In the genomic region with DNA sequence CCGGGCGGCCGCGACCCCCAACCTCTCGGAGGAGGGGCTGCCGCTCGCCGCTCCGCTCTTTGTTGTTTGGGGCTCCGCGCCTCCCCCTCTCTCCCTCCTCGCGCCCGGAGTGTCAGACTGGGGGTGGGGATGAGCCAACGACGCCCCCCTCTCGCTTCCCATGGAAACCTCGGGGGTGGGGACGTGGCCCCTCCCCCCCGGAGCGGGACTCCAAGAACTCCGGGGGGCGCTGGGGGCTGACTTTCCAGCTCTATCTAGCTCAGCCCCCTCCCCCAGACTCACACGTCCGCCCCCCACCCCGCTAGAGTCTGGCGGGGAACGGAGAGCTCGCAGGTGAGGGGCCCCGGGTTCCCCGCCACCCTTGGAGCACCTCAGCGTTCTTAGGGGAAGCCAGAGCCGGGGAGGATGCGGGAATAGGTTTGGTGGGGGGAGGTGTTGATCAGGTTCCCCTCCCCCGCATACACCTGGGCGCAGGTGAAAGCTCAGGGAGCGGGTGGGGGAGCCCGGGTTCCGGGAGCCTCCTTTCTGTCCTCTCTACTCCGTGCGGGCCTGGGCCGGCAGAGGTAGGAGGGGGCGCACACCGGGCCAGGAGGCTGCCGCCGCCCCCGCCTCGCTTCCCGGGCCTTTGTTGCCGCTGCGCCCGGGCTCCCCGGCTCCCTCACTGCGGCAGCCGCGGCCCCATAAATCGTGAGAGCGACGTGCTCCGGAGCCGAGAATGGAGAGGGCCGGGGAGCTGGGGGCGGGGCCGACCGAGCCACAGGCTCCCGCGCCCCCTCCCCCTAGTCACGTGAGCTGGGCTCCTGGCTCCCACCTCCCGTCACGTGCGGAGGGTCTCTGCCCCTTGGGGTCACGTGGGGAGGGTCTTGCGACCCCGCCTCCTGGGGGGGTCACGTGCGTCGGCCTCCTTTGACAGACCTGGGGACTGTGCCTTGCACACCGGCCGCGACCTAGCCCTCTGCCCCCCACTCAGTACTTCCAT, we compare ENCODE assay signal across 1 cellular context.
TF ChIP-seq lines count a peak whose summit lies in the region.

No MANE protein-coding gene starts in this region.

TF ChIP-seq in HEK293, 187 proteins besides CTCF, POLR2A, EP300 and RAD21 (continued from another document):
- no peak for TF ChIP-seq ZNF513 (tag by site-specific recombination; IDR thresholded peaks at IDR 0.05)
- TF ChIP-seq ZSCAN23 (tag by site-specific recombination; IDR thresholded peaks at IDR 0.05) = no peak; the same call in 1 of the 2 replicates
- TF ChIP-seq ZBTB21 (tag by site-specific recombination; IDR thresholded peaks at IDR 0.05) = peak; percentile 21; the same call in 1 of the 2 replicates
- peak; percentile 98 for TF ChIP-seq KLF16 (tag by site-specific recombination; IDR thresholded peaks at IDR 0.05)
- TF ChIP-seq ZNF416 (tag by site-specific recombination; IDR thresholded peaks at IDR 0.05) = no peak
- TF ChIP-seq WT1 (tag by site-specific recombination; IDR thresholded peaks at IDR 0.05) = no peak; the same call in 1 of the 2 replicates
- no peak for TF ChIP-seq ATF2 (tag by site-specific recombination; IDR thresholded peaks at IDR 0.05; ENCODE audit: low read depth)
- TF ChIP-seq ZNF37A (tag by site-specific recombination; IDR thresholded peaks at IDR 0.05) = 0 out of 2 replicates have a peak, but pooled peaks have one; percentile 14
- no peak for TF ChIP-seq ZNF292 (tag by site-specific recombination; IDR thresholded peaks at IDR 0.05; ENCODE audit: borderline replicate concordance, low read depth)
- no peak for TF ChIP-seq BCL6B (tag by site-specific recombination; IDR thresholded peaks at IDR 0.05)
- peak; percentile 93 for TF ChIP-seq ZBTB20 (tag by site-specific recombination; IDR thresholded peaks at IDR 0.05)
- no peak for TF ChIP-seq YY1 (tag by site-specific recombination; IDR thresholded peaks at IDR 0.05)
- TF ChIP-seq, protein P1, sequence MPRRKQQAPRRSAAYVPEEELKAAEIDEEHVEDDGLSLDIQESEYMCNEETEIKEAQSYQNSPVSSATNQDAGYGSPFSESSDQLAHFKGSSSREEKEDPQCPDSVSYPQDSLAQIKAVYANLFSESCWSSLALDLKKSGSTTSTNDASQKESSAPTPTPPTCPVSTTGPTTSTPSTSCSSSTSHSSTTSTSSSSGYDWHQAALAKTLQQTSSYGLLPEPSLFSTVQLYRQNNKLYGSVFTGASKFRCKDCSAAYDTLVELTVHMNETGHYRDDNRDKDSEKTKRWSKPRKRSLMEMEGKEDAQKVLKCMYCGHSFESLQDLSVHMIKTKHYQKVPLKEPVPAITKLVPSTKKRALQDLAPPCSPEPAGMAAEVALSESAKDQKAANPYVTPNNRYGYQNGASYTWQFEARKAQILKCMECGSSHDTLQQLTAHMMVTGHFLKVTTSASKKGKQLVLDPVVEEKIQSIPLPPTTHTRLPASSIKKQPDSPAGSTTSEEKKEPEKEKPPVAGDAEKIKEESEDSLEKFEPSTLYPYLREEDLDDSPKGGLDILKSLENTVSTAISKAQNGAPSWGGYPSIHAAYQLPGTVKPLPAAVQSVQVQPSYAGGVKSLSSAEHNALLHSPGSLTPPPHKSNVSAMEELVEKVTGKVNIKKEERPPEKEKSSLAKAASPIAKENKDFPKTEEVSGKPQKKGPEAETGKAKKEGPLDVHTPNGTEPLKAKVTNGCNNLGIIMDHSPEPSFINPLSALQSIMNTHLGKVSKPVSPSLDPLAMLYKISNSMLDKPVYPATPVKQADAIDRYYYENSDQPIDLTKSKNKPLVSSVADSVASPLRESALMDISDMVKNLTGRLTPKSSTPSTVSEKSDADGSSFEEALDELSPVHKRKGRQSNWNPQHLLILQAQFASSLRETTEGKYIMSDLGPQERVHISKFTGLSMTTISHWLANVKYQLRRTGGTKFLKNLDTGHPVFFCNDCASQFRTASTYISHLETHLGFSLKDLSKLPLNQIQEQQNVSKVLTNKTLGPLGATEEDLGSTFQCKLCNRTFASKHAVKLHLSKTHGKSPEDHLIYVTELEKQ (tag by site-specific recombination; IDR thresholded peaks at IDR 0.05; ENCODE audit: borderline replicate concordance) = 0 out of 2 replicates have a peak, but pooled peaks have one; percentile 30
- no peak; the same call in 1 of the 2 replicates for TF ChIP-seq ZNF785 (tag by site-specific recombination; IDR thresholded peaks at IDR 0.05)
- TF ChIP-seq ZNF830 (tag by site-specific recombination; IDR thresholded peaks at IDR 0.05; ENCODE audit: low read depth) = no peak
- TF ChIP-seq MYNN (tag by site-specific recombination; IDR thresholded peaks at IDR 0.05; ENCODE audit: borderline replicate concordance) = no peak
- no peak for TF ChIP-seq ZNF23 (tag by site-specific recombination; IDR thresholded peaks at IDR 0.05; ENCODE audit: borderline replicate concordance)
- peak; percentile 89; the same call in 1 of the 2 replicates for TF ChIP-seq KLF10 (tag by site-specific recombination; IDR thresholded peaks at IDR 0.05)
- peak; percentile 78 for TF ChIP-seq KLF8 (tag by site-specific recombination; IDR thresholded peaks at IDR 0.05)
- no peak for TF ChIP-seq ZNF184 (tag by site-specific recombination; IDR thresholded peaks at IDR 0.05)
- TF ChIP-seq ZBTB48 (tag by site-specific recombination; IDR thresholded peaks at IDR 0.05) = peak; percentile 55
- TF ChIP-seq PBX3 (CRISPR knock-in tag; IDR thresholded peaks at IDR 0.05) = no peak
- no peak for TF ChIP-seq ZNF777 (tag by site-specific recombination; IDR thresholded peaks at IDR 0.05; ENCODE audit: borderline replicate concordance)
- peak; percentile 60 for TF ChIP-seq ZNF600 (tag by site-specific recombination; IDR thresholded peaks at IDR 0.05)
- no peak for TF ChIP-seq ZBTB44 (tag by site-specific recombination; IDR thresholded peaks at IDR 0.05)
- no peak for TF ChIP-seq ZNF266 (tag by site-specific recombination; IDR thresholded peaks at IDR 0.05; ENCODE audit: low read depth)
- peak; percentile 59 for TF ChIP-seq ZBTB26 (tag by site-specific recombination; optimal IDR thresholded peaks at IDR 0.05)
- no peak for TF ChIP-seq ZNF2 (tag by site-specific recombination; IDR thresholded peaks at IDR 0.05)
- TF ChIP-seq TRIM28 (IDR thresholded peaks at IDR 0.05; ENCODE audit: borderline replicate concordance, low read length) = no peak
- TF ChIP-seq ZNF623 (tag by site-specific recombination; IDR thresholded peaks at IDR 0.05) = no peak
- peak; percentile 13; the same call in 1 of the 2 replicates for TF ChIP-seq ZNF335 (tag by site-specific recombination; conservative IDR thresholded peaks at IDR 0.05)
- TF ChIP-seq KLF1 (tag by site-specific recombination; IDR thresholded peaks at IDR 0.05) = peak; percentile 61
- no peak for TF ChIP-seq ZNF791 (tag by site-specific recombination; IDR thresholded peaks at IDR 0.05)
- TF ChIP-seq ZIC2 (tag by site-specific recombination; IDR thresholded peaks at IDR 0.05) = peak; percentile 38; the same call in 1 of the 2 replicates
- TF ChIP-seq, protein P2, sequence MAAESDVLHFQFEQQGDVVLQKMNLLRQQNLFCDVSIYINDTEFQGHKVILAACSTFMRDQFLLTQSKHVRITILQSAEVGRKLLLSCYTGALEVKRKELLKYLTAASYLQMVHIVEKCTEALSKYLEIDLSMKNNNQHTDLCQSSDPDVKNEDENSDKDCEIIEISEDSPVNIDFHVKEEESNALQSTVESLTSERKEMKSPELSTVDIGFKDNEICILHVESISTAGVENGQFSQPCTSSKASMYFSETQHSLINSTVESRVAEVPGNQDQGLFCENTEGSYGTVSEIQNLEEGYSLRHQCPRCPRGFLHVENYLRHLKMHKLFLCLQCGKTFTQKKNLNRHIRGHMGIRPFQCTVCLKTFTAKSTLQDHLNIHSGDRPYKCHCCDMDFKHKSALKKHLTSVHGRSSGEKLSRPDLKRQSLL (tag by site-specific recombination; IDR thresholded peaks at IDR 0.05) = peak; percentile 99
